ENCODE assay signal across 16 cellular contexts in genomic region chr4:133233922-133234321, GRCh38.
A peak's percentile ranks its signal among the peaks of the same experiment; 100 is the strongest.
DNase-seq lines count a peak whose midpoint lies in the region; ATAC-seq and TF ChIP-seq lines count a peak whose summit lies in the region.
"Had no signal": no experiment of that assay in that cellular context is flagged by ENCODE, and none has a peak within 500 bp of the region (broad histone marks: within the 10 kb centered on the region; RNA-seq: fewer than 3 reads in every experiment).

No MANE protein-coding gene starts in this region.

- H3K4ac ChIP-seq in neuronal stem cell (ENCODE audit: low read length) = no peak overlapping the region

- peak overlapping the region; percentile 87 for H3K18ac ChIP-seq in neuronal stem cell (ENCODE audit: low read length)

- no peak overlapping the region for H2BK12ac ChIP-seq in neuronal stem cell (ENCODE audit: low read length)

- H4K8ac ChIP-seq in neuronal stem cell (ENCODE audit: low read depth, low read length) = no peak overlapping the region

- no peak overlapping the region for H3K4me2 ChIP-seq in neuronal stem cell (ENCODE audit: insufficient read depth, low read length, poor library complexity, severe bottlenecking)
- H3K4me2 ChIP-seq: A549 had no signal

- H3K4me3 ChIP-seq in right cardiac atrium (ENCODE audit: low read length) (no peak overlapping the region), neuronal stem cell (ENCODE audit: low read length in 2 of 2) (no peak overlapping the region), upper lobe of right lung (no peak overlapping the region)
- H3K4me3 ChIP-seq: A549 had no signal

- no peak for TF ChIP-seq CTCF in upper lobe of right lung (IDR thresholded peaks at IDR 0.05)

- H4K91ac ChIP-seq in neuronal stem cell (ENCODE audit: low read depth, low read length, poor library complexity) = no peak overlapping the region

- DNase-seq in Right ventricle myocardium inferior (ENCODE audit: missing footprints) = peak; percentile 48
- DNase-seq in right cardiac atrium = no peak
- no peak for DNase-seq in neuronal stem cell (ENCODE audit: low spot score)
- no peak for DNase-seq in upper lobe of right lung
- DNase-seq in substantia nigra (lab: John Stamatoyannopoulos, UW) = no peak
- DNase-seq in NCI-H187 treated with DMSO at 0.1 percent for 48 hours (lab: John Stamatoyannopoulos, UW) = no peak
- DNase-seq in activated naive CD4-positive, alpha-beta T cell (lab: John Stamatoyannopoulos, UW) = no peak
- DNase-seq: AML-193; Caco-2; CD4-positive, alpha-beta T cell; DMS79; GDM1; HCEC 1CT had no signal

- no peak overlapping the region for H3K9ac ChIP-seq in neuronal stem cell (ENCODE audit: low read depth, low read length, poor library complexity)

- no peak overlapping the region for H2AFZ ChIP-seq in neuronal stem cell (ENCODE audit: low read length)

- H3K4me1 ChIP-seq in right cardiac atrium (ENCODE audit: control insufficient read depth, insufficient read depth, low read length) = no peaks in the 10 kb centered on the region
- no peaks in the 10 kb centered on the region for H3K4me1 ChIP-seq in neuronal stem cell (ENCODE audit: control insufficient read depth in 2 of 2, insufficient read depth in 1 of 2, low read depth in 1 of 2, low read length in 2 of 2)
- no peaks in the 10 kb centered on the region for H3K4me1 ChIP-seq in upper lobe of right lung
- H3K4me1 ChIP-seq: A549, Caco-2 had no signal

- no peak overlapping the region for H3K23ac ChIP-seq in neuronal stem cell (ENCODE audit: low read depth, low read length, poor library complexity)

- no peak overlapping the region for H3K27ac ChIP-seq in right cardiac atrium (ENCODE audit: low read length)
- no peak overlapping the region for H3K27ac ChIP-seq in neuronal stem cell (replicated peaks; ENCODE audit: low read length)
- no peak overlapping the region for H3K27ac ChIP-seq in upper lobe of right lung
- H3K27ac ChIP-seq in substantia nigra (ENCODE audit: low read depth, low read length, poor library complexity, severe bottlenecking) = no peak overlapping the region
- H3K27ac ChIP-seq: 22Rv1, A549, C4-2B had no signal

- no peak overlapping the region for H2AK5ac ChIP-seq in neuronal stem cell (ENCODE audit: low read depth, low read length)

- H3K27me3 ChIP-seq in right cardiac atrium (ENCODE audit: control insufficient read depth, insufficient read depth) (no peaks in the 10 kb centered on the region), neuronal stem cell (ENCODE audit: control insufficient read depth in 3 of 3, insufficient read depth in 3 of 3, low read depth in 1 of 3, low read length in 3 of 3) (no peaks in the 10 kb centered on the region), upper lobe of right lung (no peaks in the 10 kb centered on the region)

- H2BK5ac ChIP-seq in neuronal stem cell (ENCODE audit: low read length) = no peak overlapping the region

- 89% methylated on average over 6 of the region's 6 CpGs for WGBS in right cardiac atrium
- WGBS in neuronal stem cell (ENCODE audit: extremely low coverage in 2 of 2, insufficient read length in 2 of 2, insufficient replicate concordance in 1 of 2), 2 donors = no CpG with 5 or more reads among the region's 6 CpGs

- no peaks in the 10 kb centered on the region for H3K36me3 ChIP-seq in neuronal stem cell (replicated peaks in 1 of 2; ENCODE audit: control insufficient read depth in 2 of 2, insufficient read depth in 2 of 2, low read length in 2 of 2)
- H3K36me3 ChIP-seq in upper lobe of right lung = no peaks in the 10 kb centered on the region

- H3K9me3 ChIP-seq in right cardiac atrium (ENCODE audit: control insufficient read depth, low read length) = no peaks in the 10 kb centered on the region
- H3K9me3 ChIP-seq in neuronal stem cell (replicated peaks in 1 of 2; ENCODE audit: control insufficient read depth in 2 of 2, insufficient read depth in 1 of 2, low read depth in 1 of 2, low read length in 2 of 2) = no peaks in the 10 kb centered on the region
- no peaks in the 10 kb centered on the region for H3K9me3 ChIP-seq in upper lobe of right lung
- H3K9me3 ChIP-seq: A549, Caco-2 had no signal

- no peaks in the 10 kb centered on the region for H3K79me1 ChIP-seq in neuronal stem cell (ENCODE audit: low read depth, low read length)

- H2BK15ac ChIP-seq in neuronal stem cell (ENCODE audit: low read length) = no peak overlapping the region

- ATAC-seq in Right ventricle myocardium inferior = no peak
- ATAC-seq in right cardiac atrium = no peak
- peak; percentile 41 for ATAC-seq in upper lobe of right lung
- ATAC-seq: A549 had no signal

- H3K14ac ChIP-seq in neuronal stem cell (ENCODE audit: low read length) = peak overlapping the region; percentile 38

- intact Hi-C loops in Right ventricle myocardium inferior (cut with DNase I) (no loop called here), right cardiac atrium (cut with DNase I) (no loop called here), upper lobe of right lung (cut with DNase I) (no loop called here)

- H2BK120ac ChIP-seq in neuronal stem cell (ENCODE audit: low read depth, low read length) = no peak overlapping the region
